In the genomic region with DNA sequence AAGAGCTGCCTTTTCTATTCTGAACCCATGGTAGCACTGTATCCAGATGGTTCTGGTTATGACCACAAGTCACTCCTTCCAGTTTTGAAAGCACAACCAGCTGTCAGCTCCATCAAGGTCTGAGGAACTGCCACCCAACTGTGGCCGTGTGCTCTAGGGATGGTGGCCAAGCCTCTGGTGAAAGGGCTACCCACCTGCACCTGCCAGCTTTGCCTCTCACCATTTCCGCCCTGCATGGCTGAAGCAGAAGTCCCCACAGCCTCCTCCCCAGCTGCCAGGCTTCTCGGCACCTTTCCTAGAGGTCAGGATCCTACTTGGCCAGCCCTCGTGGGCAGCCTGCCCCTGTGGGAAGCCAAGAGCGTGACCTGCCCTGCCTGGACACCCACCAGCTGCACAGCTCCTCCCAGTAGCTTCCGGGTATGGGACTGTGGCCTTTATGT, we compare ENCODE assay signal across 22 cellular contexts. TPM values are rescaled to one million over a fixed set of nuclear protein-coding genes. Genes with fewer than 3 reads are reported as not detected.
DNase-seq lines count a peak whose midpoint lies in the region; ATAC-seq and TF ChIP-seq lines count a peak whose summit lies in the region.
"Had no signal": no experiment of that assay in that cellular context is flagged by ENCODE, and none has a peak within 500 bp of the region (broad histone marks: within the 10 kb centered on the region; RNA-seq: fewer than 3 reads in every experiment).

No MANE protein-coding gene starts in this region.

- H3K4me3 ChIP-seq in body of pancreas (no peak overlapping the region), gastrocnemius medialis (no peak overlapping the region), sigmoid colon (no peak overlapping the region)
- H3K4me3 ChIP-seq: gastroesophageal sphincter, skin epidermis had no signal

- H3K27me3 ChIP-seq in body of pancreas (no peaks in the 10 kb centered on the region), gastrocnemius medialis (no peaks in the 10 kb centered on the region), sigmoid colon (no peaks in the 10 kb centered on the region)
- H3K27me3 ChIP-seq: gastroesophageal sphincter had no signal

- ATAC-seq in HG02798 (IDR thresholded peaks at IDR 0.05; ENCODE audit: poor library complexity, unreplicated experiment) (peak; percentile 60), body of pancreas (peak; percentile 87), left colon (peak; percentile 79), gastrocnemius medialis (peak; percentile 80 to 82), GM18870 (IDR thresholded peaks at IDR 0.05; ENCODE audit: unreplicated experiment) (no peak), HG02840 (IDR thresholded peaks at IDR 0.05; ENCODE audit: low FRiP score, unreplicated experiment) (no peak)
- ATAC-seq: activated T-helper 17 cell treated with anti-CD3 and anti-CD28 coated beads, Interleukin-2, amount 50 U/mL, for 72 hours; gastroesophageal sphincter; stimulated activated memory B cell treated with anti-CD40 and anti-IgM and Interleukin-4, amounts not matched to agents 10 μg/mL and 1 μg/mL and 100 μg/mL, for 72 hours had no signal

- H3K4me1 ChIP-seq in body of pancreas: peaks cover 7% of the 10 kb centered on the region
- H3K4me1 ChIP-seq in gastrocnemius medialis: peaks cover 15 to 29% of the 10 kb centered on the region in 2 donors
- no peaks in the 10 kb centered on the region for H3K4me1 ChIP-seq in sigmoid colon
- H3K4me1 ChIP-seq: gastroesophageal sphincter had no signal

- intact Hi-C loops in body of pancreas (cut with DNase I) (no loop called here), left colon (cut with DNase I, micrococcal nuclease) (no loop called here), gastrocnemius medialis (cut with DNase I; ENCODE audit: low total_unique reads) (no loop called here), sigmoid colon (cut with DNase I) (no loop called here)

- H3K27ac ChIP-seq in body of pancreas (peak overlapping the region; percentile 7 to 58 (median 40)), gastrocnemius medialis (peak overlapping the region in 2 of 4 donors; percentile 23 to 27), sigmoid colon (no peak overlapping the region)
- H3K27ac ChIP-seq: gastroesophageal sphincter, HL-60, WERI-Rb-1 had no signal

- TF ChIP-seq POLR2A in body of pancreas (IDR thresholded peaks at IDR 0.05): no peak
- no peak for TF ChIP-seq POLR2A in gastrocnemius medialis (IDR thresholded peaks at IDR 0.05)
- TF ChIP-seq POLR2A in sigmoid colon (IDR thresholded peaks at IDR 0.05): no peak

- 43 to 47% methylated on average over 3 to 6 of the region's 6 CpGs for WGBS in body of pancreas, 2 donors
- 39 to 68% methylated on average over 6 of the region's 6 CpGs for WGBS in sigmoid colon, 2 donors

- TF ChIP-seq EP300 in sigmoid colon (IDR thresholded peaks at IDR 0.05): no peak

- H3K9me3 ChIP-seq in body of pancreas: no peaks in the 10 kb centered on the region
- no peaks in the 10 kb centered on the region for H3K9me3 ChIP-seq in gastrocnemius medialis
- no peaks in the 10 kb centered on the region for H3K9me3 ChIP-seq in sigmoid colon
- H3K9me3 ChIP-seq: gastroesophageal sphincter had no signal

- peak; percentile 47 to 73 (median 64) for DNase-seq in body of pancreas
- DNase-seq in left colon: peak; percentile 26 to 46
- DNase-seq in gastrocnemius medialis: peak; percentile 13 to 45
- DNase-seq in activated CD4-positive, alpha-beta T cell treated with anti-CD3 and anti-CD28 coated beads, Interleukin-2, amount 50 U/mL, for 1 hour: no peak
- DNase-seq in sigmoid colon: no peak
- DNase-seq: activated CD8-positive, alpha-beta memory T cell treated with anti-CD3 and anti-CD28 coated beads, Interleukin-2, amount 50 U/mL, for 4 hours; activated naive CD8-positive, alpha-beta T cell treated with anti-CD3 and anti-CD28 coated beads, Interleukin-2, amount 10 ng/mL, durations not matched to agents 7 days and 5 days; effector memory CD4-positive, alpha-beta T cell; HFFc6; kidney glomerular epithelial cell; NCI-H1105 treated with DMSO at 0.1 percent for 48 hours; NCI-H2081; nephron progenitor cell; WERI-Rb-1 had no signal

- H3K36me3 ChIP-seq in body of pancreas (replicated peaks in 1 of 2; ENCODE audit: insufficient read depth in 1 of 2, low read depth in 2 of 2) (no peaks in the 10 kb centered on the region), gastrocnemius medialis (no peaks in the 10 kb centered on the region), sigmoid colon (no peaks in the 10 kb centered on the region)
- H3K36me3 ChIP-seq: gastroesophageal sphincter, WERI-Rb-1 had no signal

- in situ Hi-C loops in gastrocnemius medialis (cut with MboI; ENCODE audit: low sequenced_read_pairs in 4 of 4): loop anchor here in 1 of 4 donors (25.0 kb wide), 1 partner anchor 167 kb away; no protein-coding TSS in a partner anchor

- TF ChIP-seq CTCF in body of pancreas (IDR thresholded peaks at IDR 0.05) (no peak), gastrocnemius medialis (IDR thresholded peaks at IDR 0.05 in 4 of 5, conservative IDR thresholded peaks at IDR 0.05 in 1 of 5) (no peak), sigmoid colon (IDR thresholded peaks at IDR 0.05) (no peak)

RNA-seq across cellular contexts. Expression of a gene that starts 16.8 kb away (rescaled TPM):
- 10 to 100 TPM in 1 of 2 donors, 1 to 10 TPM in 1; 3.4 to 40.2 TPM for total RNA-seq in body of pancreas
- 10 to 100 TPM; 33.8 to 37.4 TPM for total RNA-seq in left colon
- 1 to 10 TPM in 3 of 4 donors, under 1 TPM in 1; 0.46 to 3.2 (median 1.7) TPM for total RNA-seq in gastrocnemius medialis
- total RNA-seq in sigmoid colon: 1 to 10 TPM; 1.8 to 2.8 (median 2.5) TPM
- 1 to 10 TPM in 2 of 3 donors, under 1 TPM in 1; 0.60 to 4.7 (median 3.5) TPM for polyA plus RNA-seq in sigmoid colon
- total RNA-seq: activated T-helper 17 cell treated with anti-CD3 and anti-CD28 coated beads, Interleukin-2, amount 50 U/mL, for 72 hours had no signal

Comparison
In these comparisons a context has a peak if more than half of its experiments do, and no peak if none do; other contexts are left out.
1. ATAC-seq: peak in HG02798 (single experiment), body of pancreas (single experiment), left colon (single experiment) and gastrocnemius medialis (2 of 2); none in GM18870 (single experiment) and HG02840 (single experiment).
2. DNase-seq: peak in body of pancreas (4 of 4), left colon (2 of 2) and gastrocnemius medialis (2 of 2); none in activated CD4-positive, alpha-beta T cell treated with anti-CD3 and anti-CD28 coated beads, Interleukin-2, amount 50 U/mL, for 1 hour (single experiment) and sigmoid colon (single experiment).
3. H3K27ac ChIP-seq: peak in body of pancreas (4 of 4); none in sigmoid colon (0 of 4).